Comparison of ENCODE assay signal across 8 cellular contexts in genomic region chr16:84115919-84116719, GRCh38. TPM values are rescaled to one million over a fixed set of nuclear protein-coding genes. Genes with fewer than 3 reads are reported as not detected.
DNase-seq lines count a peak whose midpoint lies in the region; ATAC-seq and TF ChIP-seq lines count a peak whose summit lies in the region.

No MANE protein-coding gene starts in this region.

- BruUV-seq in OCI-LY7 (replicated peaks; lab: Mats Ljungman, UMichigan) = no TSS peak

- POLR2A ChIA-PET in CD8-positive, alpha-beta memory T cell (lab: Charles Lee) = interaction anchor here (1.2 to 2.5 kb wide), 4 partner anchors 16 to 71 kb away, joined by 3 to 24 read pairs (median 8); partner anchors contain the start of genes DNAAF1, HSDL1 and TAF1C
- POLR2A ChIA-PET in OCI-LY7 (lab: Charles Lee) = interaction anchor here (0.6 to 1.8 kb wide), 11 partner anchors 9 to 102 kb away, joined by 3 to 15 read pairs (median 5); partner anchors contain the start of genes DNAAF1 and HSDL1

- peak overlapping the region; percentile 87 for H3K27ac ChIP-seq in CD8-positive, alpha-beta memory T cell (ENCODE audit: low read depth, low read length)
- H3K27ac ChIP-seq in OCI-LY7 (ENCODE audit: low read depth, low read length, poor library complexity, severe bottlenecking) (peak overlapping the region; percentile 72), skeletal muscle tissue (ENCODE audit: low read depth, low read length) (peak overlapping the region; percentile 90)

- H3K9me2 ChIP-seq in OCI-LY7 (ENCODE audit: insufficient read depth, low read length) = no peaks in the 10 kb centered on the region

- H3K4me2 ChIP-seq in OCI-LY7 (ENCODE audit: low read length) = peak overlapping the region; percentile 87

- H3K4me3 ChIP-seq in CD8-positive, alpha-beta memory T cell (ENCODE audit: low read length) = peak overlapping the region; percentile 86
- H3K4me3 ChIP-seq in OCI-LY7 (ENCODE audit: low read depth, low read length, poor library complexity, severe bottlenecking) (peak overlapping the region; percentile 84), astrocyte of the cerebellum (ENCODE audit: low read depth, low read length) (peak overlapping the region; percentile 92), iPS-15b (ENCODE audit: low read depth, low read length) (peak overlapping the region; percentile 61), skeletal muscle tissue (ENCODE audit: low read length in 3 of 3) (peak overlapping the region; percentile 92 to 97 (median 96))

- TF ChIP-seq CTCF in OCI-LY7 (conservative IDR thresholded peaks at IDR 0.05; ENCODE audit: low read length) (peak; percentile 49; the same call in 1 of the 2 replicates), astrocyte of the cerebellum (IDR thresholded peaks at IDR 0.05; ENCODE audit: low read depth, low read length, missing control alignments) (no peak)

- H3K27ac Mint-ChIP-seq in CD8-positive, alpha-beta memory T cell = peak overlapping the region; percentile 94 to 100 (median 98)

- H3K4me1 Mint-ChIP-seq in CD8-positive, alpha-beta memory T cell = peaks cover 19 to 49% (median 35%) of the 10 kb centered on the region in 3 donors

- no peaks in the 10 kb centered on the region for H3K9me3 ChIP-seq in CD8-positive, alpha-beta memory T cell (ENCODE audit: low read length)
- H3K9me3 ChIP-seq in OCI-LY7 (ENCODE audit: low read length) (no peaks in the 10 kb centered on the region), iPS-15b (ENCODE audit: control insufficient read depth, insufficient read depth, low read length) (no peaks in the 10 kb centered on the region), skeletal muscle tissue (ENCODE audit: control insufficient read depth in 3 of 3, low read length in 3 of 3) (no peaks in the 10 kb centered on the region)

- peak overlapping the region; percentile 87 to 95 (median 93) for H3K4me3 Mint-ChIP-seq in CD8-positive, alpha-beta memory T cell

- H3K27me3 ChIP-seq in CD8-positive, alpha-beta memory T cell (ENCODE audit: insufficient read depth, low read length, poor library complexity, severe bottlenecking) = no peaks in the 10 kb centered on the region
- no peaks in the 10 kb centered on the region for H3K27me3 ChIP-seq in iPS-15b (ENCODE audit: control insufficient read depth, insufficient read depth, low read length)
- H3K27me3 ChIP-seq in skeletal muscle tissue (ENCODE audit: control insufficient read depth in 3 of 3, insufficient read depth in 3 of 3, low read length in 3 of 3) = no peaks in the 10 kb centered on the region

- H4K20me1 ChIP-seq in OCI-LY7 (ENCODE audit: insufficient read depth, low read length) = no peaks in the 10 kb centered on the region

- H3K4me1 ChIP-seq in CD8-positive, alpha-beta memory T cell (ENCODE audit: insufficient read depth, low read length) = peaks cover 23% of the 10 kb centered on the region
- H3K4me1 ChIP-seq in OCI-LY7 (ENCODE audit: insufficient read depth, low read length, poor library complexity, severe bottlenecking) (peaks cover 18% of the 10 kb centered on the region), iPS-15b (ENCODE audit: control insufficient read depth, insufficient read depth, low read length) (no peaks in the 10 kb centered on the region), skeletal muscle tissue (ENCODE audit: control insufficient read depth in 3 of 3, insufficient read depth in 3 of 3, low read length in 3 of 3) (peaks cover 11 to 23% (median 18%) of the 10 kb centered on the region in 3 donors)

- intact Hi-C loops in OCI-LY7 (cut with micrococcal nuclease; ENCODE audit: unreplicated experiment) = loop anchor here (1.0 kb wide), 1 partner anchor 31 kb away; no protein-coding TSS in a partner anchor

- peaks cover 0 to 1% of the 10 kb centered on the region in 2 donors for H3K27me3 Mint-ChIP-seq in CD8-positive, alpha-beta memory T cell

- no peaks in the 10 kb centered on the region for H3K9me3 Mint-ChIP-seq in CD8-positive, alpha-beta memory T cell

- no peaks in the 10 kb centered on the region for H3K36me3 ChIP-seq in CD8-positive, alpha-beta memory T cell (ENCODE audit: insufficient read depth, low read length)
- H3K36me3 ChIP-seq in OCI-LY7 (ENCODE audit: insufficient read depth, low read length) = peaks cover 4% of the 10 kb centered on the region
- H3K36me3 ChIP-seq in iPS-15b (ENCODE audit: control insufficient read depth, insufficient read depth, low read length) = peaks cover 3% of the 10 kb centered on the region
- H3K36me3 ChIP-seq in skeletal muscle tissue (ENCODE audit: control insufficient read depth in 3 of 3, insufficient read depth in 3 of 3, low read length in 3 of 3) = peaks cover 0 to 3% (median 0%) of the 10 kb centered on the region in 3 donors

- DNase-seq in CD8-positive, alpha-beta memory T cell = peak in 3 of 5 donors; percentile 45 to 77 (median 72)
- peak; percentile 72 for DNase-seq in OCI-LY7 (ENCODE audit: low spot score)
- no peak for DNase-seq in astrocyte of the cerebellum (ENCODE audit: low read depth)
- no peak for DNase-seq in cerebellum (ENCODE audit: low spot score)

- H3K9ac ChIP-seq in iPS-15b (ENCODE audit: low read depth, low read length) = peak overlapping the region; percentile 89
- H3K9ac ChIP-seq in skeletal muscle tissue (ENCODE audit: low read depth in 1 of 3, low read length in 3 of 3) = peak overlapping the region; percentile 97 to 99 (median 98)

- peak overlapping the region; percentile 75 for H2AFZ ChIP-seq in OCI-LY7 (ENCODE audit: low read length)

- ATAC-seq in GM18907 (IDR thresholded peaks at IDR 0.05; ENCODE audit: unreplicated experiment) (peak; percentile 40), HG03103 (IDR thresholded peaks at IDR 0.05; ENCODE audit: low read depth, unreplicated experiment) (peak; percentile 27)

- CTCF ChIA-PET in CD8-positive, alpha-beta memory T cell (lab: Charles Lee) = interaction anchor here (0.8 to 2.2 kb wide), 11 partner anchors 8 to 70 kb away, joined by 3 to 22 read pairs (median 6); partner anchors contain the start of genes DNAAF1, HSDL1 and TAF1C
- CTCF ChIA-PET in OCI-LY7 (lab: Charles Lee; ENCODE audit: unreplicated experiment) = interaction anchor here (1.1 to 1.5 kb wide), 2 partner anchors 28 to 31 kb away, joined by 4 to 5 read pairs; no protein-coding TSS in a partner anchor

- peaks cover 0 to 14% (median 0%) of the 10 kb centered on the region in 3 donors for H3K36me3 Mint-ChIP-seq in CD8-positive, alpha-beta memory T cell

- H3K79me2 ChIP-seq in OCI-LY7 (ENCODE audit: insufficient read depth, low read depth, low read length) = peaks cover 59% of the 10 kb centered on the region

- in situ Hi-C loops in astrocyte of the cerebellum (cut with HindIII; ENCODE audit: low sequenced_read_pairs) = no loop called here

RNA-seq across cellular contexts. Expression of gene MBTPS1, which starts 0.6 kb away (rescaled TPM):
- total RNA-seq in CD8-positive, alpha-beta memory T cell = 10 to 100 TPM; 38.3 to 45.0 TPM
- 64.7 TPM for polyA plus RNA-seq in CD8-positive, alpha-beta memory T cell
- 39.4 and 49.6 TPM in 2 replicates for total RNA-seq in OCI-LY7 (2014; rRNA removed; shearing (Covaris generic))
- total RNA-seq in OCI-LY7 (2022) (65.2 and 71.8 TPM in 2 replicates), skeletal muscle tissue (76.7 TPM), cerebellum (94.9 TPM)

RNA-seq across cellular contexts. Expression of gene HSDL1, which starts 28.9 kb away (rescaled TPM):
- total RNA-seq in CD8-positive, alpha-beta memory T cell = 10 to 100 TPM; 13.5 to 15.2 TPM
- 7.0 TPM for polyA plus RNA-seq in CD8-positive, alpha-beta memory T cell
- total RNA-seq in OCI-LY7 (2014; rRNA removed; shearing (Covaris generic)) = 15.4 and 16.3 TPM in 2 replicates
- total RNA-seq in OCI-LY7 (2022) (25.1 and 26.9 TPM in 2 replicates), skeletal muscle tissue (17.2 TPM), cerebellum (101 TPM)

RNA-seq across cellular contexts. Expression of gene DNAAF1, which starts 29.0 kb away (rescaled TPM):
- under 1 TPM in 1 of 2 experiments, not detected in 1; 0.31 TPM for total RNA-seq in CD8-positive, alpha-beta memory T cell
- polyA plus RNA-seq in CD8-positive, alpha-beta memory T cell = 1.5 TPM
- total RNA-seq in OCI-LY7 (2014; rRNA removed; shearing (Covaris generic)) = 0.08 TPM in 1 of 2 replicates, not detected in the other
- total RNA-seq in OCI-LY7 (2022) (0.24 and 0.34 TPM in 2 replicates), skeletal muscle tissue (not detected), cerebellum (0.73 TPM)

Comparison
In these comparisons a context has a peak if more than half of its experiments do, and no peak if none do; other contexts are left out.
1. DNase-seq: peak in CD8-positive, alpha-beta memory T cell (3 of 5) and OCI-LY7 (single experiment); none in astrocyte of the cerebellum (single experiment) and cerebellum (single experiment).
2. Peak in every context shown above with its lines, with median percentiles within 50 percentile points of each other: H3K27ac ChIP-seq and H3K4me3 ChIP-seq.